9 cellular contexts compared by ENCODE assay signal in the genomic region with DNA sequence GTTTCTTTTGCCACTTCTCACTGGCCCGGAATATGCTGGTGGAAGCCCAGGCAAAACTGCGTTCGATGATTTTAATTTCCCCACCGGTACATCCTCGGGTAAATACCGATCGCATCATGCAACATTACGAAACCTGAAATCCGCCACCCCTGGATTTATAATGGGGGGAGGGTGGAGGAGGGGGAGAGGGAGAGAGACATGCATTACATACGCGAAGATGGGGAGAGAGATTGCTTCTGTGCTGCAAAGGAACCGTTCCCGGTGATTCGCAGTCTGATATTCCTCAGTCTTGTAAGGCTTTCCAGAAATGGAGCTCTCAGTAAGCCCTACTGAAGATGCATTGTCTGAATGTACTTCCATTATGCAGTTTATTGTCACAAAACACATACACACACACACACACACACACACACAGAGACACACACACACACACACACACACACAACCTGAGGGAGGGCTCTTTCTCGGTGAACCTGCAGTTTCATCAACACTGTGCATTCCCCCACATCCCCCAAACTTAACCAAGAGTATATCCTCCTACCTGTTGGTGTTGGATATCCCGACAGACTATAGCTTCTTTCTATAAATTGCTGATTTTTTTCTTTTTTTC. TPM values are rescaled to one million over a fixed set of nuclear protein-coding genes. Genes with fewer than 3 reads are reported as not detected.
A peak's percentile ranks its signal among the peaks of the same experiment; 100 is the strongest.
DNase-seq lines count a peak whose midpoint lies in the region; ATAC-seq and TF ChIP-seq lines count a peak whose summit lies in the region.
"Had no signal": no experiment of that assay in that cellular context is flagged by ENCODE, and none has a peak within 500 bp of the region (broad histone marks: within the 10 kb centered on the region; RNA-seq: fewer than 3 reads in every experiment).

No MANE protein-coding gene starts in this region.

- H3K36me3 ChIP-seq in vagina, result no peaks in the 10 kb centered on the region

- DNase-seq in KBM-7 (peak; percentile 71), amniotic epithelial cell (ENCODE audit: low read depth) (peak; percentile 42), left kidney (ENCODE audit: low read depth, low spot score) (peak; percentile 51), vagina (ENCODE audit: extremely low spot score in 2 of 2) (no peak), iPS-NIHi11 (ENCODE audit: low spot score) (no peak), SHP77 treated with DMSO at 0.1 percent for 48 hours (lab: John Stamatoyannopoulos, UW) (no peak)
- DNase-seq in activated naive CD4-positive, alpha-beta T cell treated with Interleukin-2 at 50 U/mL for 16 hours, result no peak

- no peak overlapping the region for H3K27ac ChIP-seq in vagina

- no peaks in the 10 kb centered on the region for H3K9me3 ChIP-seq in vagina

- intact Hi-C loops in vagina (cut with DNase I), result no loop called here

- TF ChIP-seq CTCF in vagina (IDR thresholded peaks at IDR 0.05), result no peak

- peak; percentile 9 for ATAC-seq in GM19351 (IDR thresholded peaks at IDR 0.05; ENCODE audit: unreplicated experiment)

- H3K4me3 ChIP-seq in vagina, result peak overlapping the region; percentile 14 to 52

- in situ Hi-C loops in KBM-7 (cut with MboI; ENCODE audit: low pct_unique_long_range_greater_than_20kb, low sequenced_read_pairs), result no loop called here

- TF ChIP-seq POLR2A in vagina (IDR thresholded peaks at IDR 0.05), result no peak

- no peaks in the 10 kb centered on the region for H3K27me3 ChIP-seq in vagina

- no peaks in the 10 kb centered on the region for H3K4me1 ChIP-seq in vagina

RNA-seq across cellular contexts. Expression of a gene that starts 0.7 kb away (rescaled TPM):
- total RNA-seq in vagina, result not detected
- total RNA-seq: T-helper 2 cell treated with Interferon-gamma antibody and Interleukin-4, amounts not matched to agents 100 ng/mL and 5 ng/mL, for 36 hours had no signal

RNA-seq across cellular contexts. Expression of a gene that starts 32.5 kb away (rescaled TPM):
- total RNA-seq in vagina, result 15.7 TPM

Comparison
In these comparisons a context has a peak if more than half of its experiments do, and no peak if none do; other contexts are left out.
1. DNase-seq: peak in KBM-7 (single experiment), amniotic epithelial cell (single experiment) and left kidney (single experiment); none in vagina (0 of 2), iPS-NIHi11 (single experiment), activated naive CD4-positive, alpha-beta T cell treated with Interleukin-2 at 50 U/mL for 16 hours (single experiment) and SHP77 treated with DMSO at 0.1 percent for 48 hours (single experiment).